1 cellular context compared by ENCODE assay signal in genomic region chr2:239253264-239253663, GRCh38.
TF ChIP-seq lines count a peak whose summit lies in the region.

No MANE protein-coding gene starts in this region.

TF ChIP-seq in HepG2, 621 proteins besides CTCF, POLR2A, EP300 and RAD21 (continued from another document):
- TF ChIP-seq, protein P1, sequence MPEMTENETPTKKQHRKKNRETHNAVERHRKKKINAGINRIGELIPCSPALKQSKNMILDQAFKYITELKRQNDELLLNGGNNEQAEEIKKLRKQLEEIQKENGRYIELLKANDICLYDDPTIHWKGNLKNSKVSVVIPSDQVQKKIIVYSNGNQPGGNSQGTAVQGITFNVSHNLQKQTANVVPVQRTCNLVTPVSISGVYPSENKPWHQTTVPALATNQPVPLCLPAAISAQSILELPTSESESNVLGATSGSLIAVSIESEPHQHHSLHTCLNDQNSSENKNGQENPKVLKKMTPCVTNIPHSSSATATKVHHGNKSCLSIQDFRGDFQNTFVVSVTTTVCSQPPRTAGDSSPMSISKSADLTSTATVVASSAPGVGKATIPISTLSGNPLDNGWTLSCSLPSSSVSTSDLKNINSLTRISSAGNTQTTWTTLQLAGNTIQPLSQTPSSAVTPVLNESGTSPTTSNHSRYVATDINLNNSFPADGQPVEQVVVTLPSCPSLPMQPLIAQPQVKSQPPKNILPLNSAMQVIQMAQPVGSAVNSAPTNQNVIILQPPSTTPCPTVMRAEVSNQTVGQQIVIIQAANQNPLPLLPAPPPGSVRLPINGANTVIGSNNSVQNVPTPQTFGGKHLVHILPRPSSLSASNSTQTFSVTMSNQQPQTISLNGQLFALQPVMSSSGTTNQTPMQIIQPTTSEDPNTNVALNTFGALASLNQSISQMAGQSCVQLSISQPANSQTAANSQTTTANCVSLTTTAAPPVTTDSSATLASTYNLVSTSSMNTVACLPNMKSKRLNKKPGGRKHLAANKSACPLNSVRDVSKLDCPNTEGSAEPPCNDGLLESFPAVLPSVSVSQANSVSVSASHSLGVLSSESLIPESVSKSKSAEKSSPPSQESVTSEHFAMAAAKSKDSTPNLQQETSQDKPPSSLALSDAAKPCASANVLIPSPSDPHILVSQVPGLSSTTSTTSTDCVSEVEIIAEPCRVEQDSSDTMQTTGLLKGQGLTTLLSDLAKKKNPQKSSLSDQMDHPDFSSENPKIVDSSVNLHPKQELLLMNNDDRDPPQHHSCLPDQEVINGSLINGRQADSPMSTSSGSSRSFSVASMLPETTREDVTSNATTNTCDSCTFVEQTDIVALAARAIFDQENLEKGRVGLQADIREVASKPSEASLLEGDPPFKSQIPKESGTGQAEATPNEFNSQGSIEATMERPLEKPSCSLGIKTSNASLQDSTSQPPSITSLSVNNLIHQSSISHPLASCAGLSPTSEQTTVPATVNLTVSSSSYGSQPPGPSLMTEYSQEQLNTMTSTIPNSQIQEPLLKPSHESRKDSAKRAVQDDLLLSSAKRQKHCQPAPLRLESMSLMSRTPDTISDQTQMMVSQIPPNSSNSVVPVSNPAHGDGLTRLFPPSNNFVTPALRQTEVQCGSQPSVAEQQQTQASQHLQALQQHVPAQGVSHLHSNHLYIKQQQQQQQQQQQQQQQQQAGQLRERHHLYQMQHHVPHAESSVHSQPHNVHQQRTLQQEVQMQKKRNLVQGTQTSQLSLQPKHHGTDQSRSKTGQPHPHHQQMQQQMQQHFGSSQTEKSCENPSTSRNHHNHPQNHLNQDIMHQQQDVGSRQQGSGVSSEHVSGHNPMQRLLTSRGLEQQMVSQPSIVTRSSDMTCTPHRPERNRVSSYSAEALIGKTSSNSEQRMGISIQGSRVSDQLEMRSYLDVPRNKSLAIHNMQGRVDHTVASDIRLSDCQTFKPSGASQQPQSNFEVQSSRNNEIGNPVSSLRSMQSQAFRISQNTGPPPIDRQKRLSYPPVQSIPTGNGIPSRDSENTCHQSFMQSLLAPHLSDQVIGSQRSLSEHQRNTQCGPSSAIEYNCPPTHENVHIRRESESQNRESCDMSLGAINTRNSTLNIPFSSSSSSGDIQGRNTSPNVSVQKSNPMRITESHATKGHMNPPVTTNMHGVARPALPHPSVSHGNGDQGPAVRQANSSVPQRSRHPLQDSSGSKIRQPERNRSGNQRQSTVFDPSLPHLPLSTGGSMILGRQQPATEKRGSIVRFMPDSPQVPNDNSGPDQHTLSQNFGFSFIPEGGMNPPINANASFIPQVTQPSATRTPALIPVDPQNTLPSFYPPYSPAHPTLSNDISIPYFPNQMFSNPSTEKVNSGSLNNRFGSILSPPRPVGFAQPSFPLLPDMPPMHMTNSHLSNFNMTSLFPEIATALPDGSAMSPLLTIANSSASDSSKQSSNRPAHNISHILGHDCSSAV (CRISPR knock-in tag; IDR thresholded peaks at IDR 0.05; ENCODE audit: borderline replicate concordance), result no peak
- TF ChIP-seq RBM22 (optimal IDR thresholded peaks at IDR 0.05; ENCODE audit: low read length), result no peak
